In genomic region chr1:77802026-77802425, GRCh38 we compare ENCODE assay signal across 13 cellular contexts.
"Had no signal": no experiment of that assay in that cellular context is flagged by ENCODE, and none has a peak within 500 bp of the region (broad histone marks: within the 10 kb centered on the region; RNA-seq: fewer than 3 reads in every experiment).

No MANE protein-coding gene starts in this region.

- H3K9me3 Mint-ChIP-seq: immature natural killer cell, naive B cell, nephron had no signal

- H3K27ac Mint-ChIP-seq: nephron had no signal

- H3K27me3 ChIP-seq: esophagus muscularis mucosa had no signal

- H3K9me3 ChIP-seq: esophagus muscularis mucosa had no signal

- DNase-seq: effector CD8-positive, alpha-beta T cell; immature natural killer cell; mesendoderm; naive B cell; right cardiac atrium; stimulated activated CD4-positive, alpha-beta T cell treated with anti-CD3 and anti-CD28 coated beads, Interleukin-2, amount 100 ng/mL, for 48 hours; stimulated activated naive CD4-positive, alpha-beta T cell treated with Interleukin-2 at 50 U/mL for 16 hours; trophoblast cell had no signal

- H3K4me1 Mint-ChIP-seq: nephron had no signal

- H3K4me3 Mint-ChIP-seq: immature natural killer cell, naive B cell, nephron had no signal

- H3K4me3 ChIP-seq: coronary artery, esophagus muscularis mucosa, smooth muscle cell had no signal

- ATAC-seq: right cardiac atrium had no signal

- H3K27ac ChIP-seq: coronary artery, esophagus muscularis mucosa, parathyroid adenoma had no signal

- H3K27me3 Mint-ChIP-seq: naive B cell had no signal
